In genomic region chr17:35171834-35172233, GRCh38 we compare ENCODE assay signal across 14 cellular contexts. TPM values are rescaled to one million over a fixed set of nuclear protein-coding genes. Genes with fewer than 3 reads are reported as not detected.
DNase-seq lines count a peak whose midpoint lies in the region; ATAC-seq lines count a peak whose summit lies in the region.
"Had no signal": no experiment of that assay in that cellular context is flagged by ENCODE, and none has a peak within 500 bp of the region (broad histone marks: within the 10 kb centered on the region; RNA-seq: fewer than 3 reads in every experiment).

No MANE protein-coding gene starts in this region.

- peak overlapping the region; percentile 47 for H3K27ac ChIP-seq in naive thymus-derived CD4-positive, alpha-beta T cell (ENCODE audit: low read depth, low read length)
- H3K27ac ChIP-seq: adrenal gland, heart right ventricle had no signal

- intact Hi-C loops in activated CD4-positive, alpha-beta T cell treated with anti-CD3 and anti-CD28 coated beads, Interleukin-2, amount 10 ng/mL, durations not matched to agents 24 days and 14 days (cut with micrococcal nuclease), result loop anchor here (1.0 to 5.0 kb wide), 4 partner anchors 70 to 366 kb away; partner anchors contain the start of gene SLFN5
- intact Hi-C loops in naive thymus-derived CD4-positive, alpha-beta T cell (cut with micrococcal nuclease), result loop anchor here (1.0 to 5.0 kb wide), 8 partner anchors 42 to 575 kb away; partner anchors contain the start of gene SLFN11 (in 1 of the 2)

- no peaks in the 10 kb centered on the region for H3K9me3 ChIP-seq in naive thymus-derived CD4-positive, alpha-beta T cell (ENCODE audit: control insufficient read depth in 2 of 3, low read length in 3 of 3)
- H3K9me3 ChIP-seq: adrenal gland, heart right ventricle had no signal

- no peaks in the 10 kb centered on the region for H3K9me3 Mint-ChIP-seq in activated CD4-positive, alpha-beta T cell treated with anti-CD3 and anti-CD28 coated beads, Interleukin-2, amount 10 ng/mL, durations not matched to agents 24 days and 14 days
- H3K9me3 Mint-ChIP-seq in activated naive CD8-positive, alpha-beta T cell treated with anti-CD3 and anti-CD28 coated beads, Interleukin-2, amount 50 U/mL, for 24 hours, result no peaks in the 10 kb centered on the region
- peaks cover 0 to 3% (median 0%) of the 10 kb centered on the region in 11 donors for H3K9me3 Mint-ChIP-seq in naive thymus-derived CD4-positive, alpha-beta T cell
- H3K9me3 Mint-ChIP-seq: type B pancreatic cell had no signal

- CTCF ChIA-PET in naive thymus-derived CD4-positive, alpha-beta T cell (lab: Charles Lee), result interaction anchor here (0.6 to 5.1 kb wide), 3 partner anchors 68 to 366 kb away, joined by 3 to 19 read pairs (median 5); partner anchors contain the start of gene SLFN12L

- peak overlapping the region; percentile 19 for H3K4me3 Mint-ChIP-seq in activated CD4-positive, alpha-beta T cell treated with anti-CD3 and anti-CD28 coated beads, Interleukin-2, amount 10 ng/mL, durations not matched to agents 24 days and 14 days
- H3K4me3 Mint-ChIP-seq in activated naive CD8-positive, alpha-beta T cell treated with anti-CD3 and anti-CD28 coated beads, Interleukin-2, amount 50 U/mL, for 24 hours, result no peak overlapping the region
- peak overlapping the region in 8 of 10 donors; percentile 46 to 79 (median 70) for H3K4me3 Mint-ChIP-seq in naive thymus-derived CD4-positive, alpha-beta T cell
- H3K4me3 Mint-ChIP-seq: type B pancreatic cell had no signal

- peak overlapping the region; percentile 25 for H3K4me3 ChIP-seq in naive thymus-derived CD4-positive, alpha-beta T cell (ENCODE audit: low read length)
- H3K4me3 ChIP-seq: adrenal gland, heart right ventricle, smooth muscle cell had no signal

- H3K36me3 Mint-ChIP-seq in activated CD4-positive, alpha-beta T cell treated with anti-CD3 and anti-CD28 coated beads, Interleukin-2, amount 10 ng/mL, durations not matched to agents 24 days and 14 days (ENCODE audit: low read depth), result no peaks in the 10 kb centered on the region
- H3K36me3 Mint-ChIP-seq in activated naive CD8-positive, alpha-beta T cell treated with anti-CD3 and anti-CD28 coated beads, Interleukin-2, amount 50 U/mL, for 24 hours (ENCODE audit: low read depth), result no peaks in the 10 kb centered on the region
- H3K36me3 Mint-ChIP-seq in naive thymus-derived CD4-positive, alpha-beta T cell, result peaks cover 0 to 4% (median 0%) of the 10 kb centered on the region in 5 donors
- H3K36me3 Mint-ChIP-seq: type B pancreatic cell had no signal

- no peak overlapping the region for H3K27ac Mint-ChIP-seq in activated CD4-positive, alpha-beta T cell treated with anti-CD3 and anti-CD28 coated beads, Interleukin-2, amount 10 ng/mL, durations not matched to agents 24 days and 14 days
- peak overlapping the region; percentile 67 for H3K27ac Mint-ChIP-seq in activated naive CD8-positive, alpha-beta T cell treated with anti-CD3 and anti-CD28 coated beads, Interleukin-2, amount 50 U/mL, for 24 hours
- peak overlapping the region; percentile 65 to 96 (median 89) for H3K27ac Mint-ChIP-seq in naive thymus-derived CD4-positive, alpha-beta T cell
- H3K27ac Mint-ChIP-seq: type B pancreatic cell had no signal

- ATAC-seq in activated naive CD8-positive, alpha-beta T cell treated with anti-CD3 and anti-CD28 coated beads, Interleukin-2, amount 50 U/mL, for 24 hours, result no peak
- peak; percentile 68 for ATAC-seq in naive thymus-derived CD4-positive, alpha-beta T cell
- ATAC-seq in HG02571 (IDR thresholded peaks at IDR 0.05; ENCODE audit: unreplicated experiment) (no peak), HG02840 (IDR thresholded peaks at IDR 0.05; ENCODE audit: low FRiP score, unreplicated experiment) (no peak)

- POLR2A ChIA-PET in naive thymus-derived CD4-positive, alpha-beta T cell (lab: Charles Lee), result interaction anchor here (0.7 to 4.8 kb wide), 8 partner anchors 39 to 408 kb away, joined by 3 to 31 read pairs (median 5); partner anchors contain the start of gene SLFN5

- no peak for DNase-seq in activated CD4-positive, alpha-beta T cell treated with anti-CD3 and anti-CD28 coated beads, Interleukin-2, amount 10 ng/mL, durations not matched to agents 24 days and 14 days
- no peak for DNase-seq in activated CD4-positive, alpha-beta T cell treated with anti-CD3 and anti-CD28 coated beads for 48 hours
- peak; percentile 29 for DNase-seq in LHCN-M2 (ENCODE audit: low read depth)
- DNase-seq in activated naive CD8-positive, alpha-beta T cell treated with anti-CD3 and anti-CD28 coated beads, Interleukin-2, amount 50 U/mL, for 24 hours, result no peak
- DNase-seq in naive thymus-derived CD4-positive, alpha-beta T cell, result peak in 6 of 9 donors; percentile 46 to 71 (median 62)
- DNase-seq in activated gamma-delta T cell treated with Interleukin-2 at 50 U/mL for 16 hours, result no peak
- DNase-seq: heart right ventricle, NCI-H1694 treated with DMSO at 0.1 percent for 48 hours had no signal

- H3K27me3 ChIP-seq in naive thymus-derived CD4-positive, alpha-beta T cell (ENCODE audit: control insufficient read depth in 2 of 2, insufficient read depth in 2 of 2, low read length in 2 of 2), result no peaks in the 10 kb centered on the region
- H3K27me3 ChIP-seq: adrenal gland, heart right ventricle had no signal

- H3K4me1 Mint-ChIP-seq in activated CD4-positive, alpha-beta T cell treated with anti-CD3 and anti-CD28 coated beads, Interleukin-2, amount 10 ng/mL, durations not matched to agents 24 days and 14 days, result peaks cover 31% of the 10 kb centered on the region
- peaks cover 40% of the 10 kb centered on the region for H3K4me1 Mint-ChIP-seq in activated naive CD8-positive, alpha-beta T cell treated with anti-CD3 and anti-CD28 coated beads, Interleukin-2, amount 50 U/mL, for 24 hours
- peaks cover 28 to 63% (median 48%) of the 10 kb centered on the region in 7 donors for H3K4me1 Mint-ChIP-seq in naive thymus-derived CD4-positive, alpha-beta T cell

- peaks cover 20 to 27% of the 10 kb centered on the region in 2 donors for H3K4me1 ChIP-seq in naive thymus-derived CD4-positive, alpha-beta T cell (ENCODE audit: control insufficient read depth in 2 of 2, insufficient read depth in 2 of 2, low read length in 2 of 2)
- H3K4me1 ChIP-seq: adrenal gland had no signal

- H3K27me3 Mint-ChIP-seq in activated CD4-positive, alpha-beta T cell treated with anti-CD3 and anti-CD28 coated beads, Interleukin-2, amount 10 ng/mL, durations not matched to agents 24 days and 14 days, result no peaks in the 10 kb centered on the region
- no peaks in the 10 kb centered on the region for H3K27me3 Mint-ChIP-seq in activated naive CD8-positive, alpha-beta T cell treated with anti-CD3 and anti-CD28 coated beads, Interleukin-2, amount 50 U/mL, for 24 hours
- H3K27me3 Mint-ChIP-seq in naive thymus-derived CD4-positive, alpha-beta T cell, result no peaks in the 10 kb centered on the region

- H3K36me3 ChIP-seq in naive thymus-derived CD4-positive, alpha-beta T cell (ENCODE audit: control insufficient read depth in 2 of 3, insufficient read depth in 3 of 3, low read length in 3 of 3), result no peaks in the 10 kb centered on the region
- H3K36me3 ChIP-seq: adrenal gland had no signal

RNA-seq across cellular contexts. Expression of gene SLC35G3, which starts 22.4 kb away (rescaled TPM):
- 0.09 TPM in 1 of 2 replicates, not detected in the other for total RNA-seq in activated CD4-positive, alpha-beta T cell treated with anti-CD3 and anti-CD28 coated beads, Interleukin-2, amount 10 ng/mL, durations not matched to agents 24 days and 14 days
- total RNA-seq in LHCN-M2 (2014; rRNA removed), result not detected in 2 replicates
- polyA plus RNA-seq in LHCN-M2 (2012), result not detected
- total RNA-seq in naive thymus-derived CD4-positive, alpha-beta T cell, result not detected
- not detected for polyA plus RNA-seq in naive thymus-derived CD4-positive, alpha-beta T cell
- total RNA-seq: adrenal gland, heart right ventricle, left lobe of liver, smooth muscle cell had no signal
- polyA plus RNA-seq: adrenal gland, heart right ventricle, smooth muscle cell had no signal

RNA-seq across cellular contexts. Expression of gene UNC45B, which starts 24.2 kb away (rescaled TPM):
- not detected in 2 replicates for total RNA-seq in activated CD4-positive, alpha-beta T cell treated with anti-CD3 and anti-CD28 coated beads, Interleukin-2, amount 10 ng/mL, durations not matched to agents 24 days and 14 days
- total RNA-seq in LHCN-M2 (2014; rRNA removed), result 0.17 TPM in 1 of 2 replicates, not detected in the other
- polyA plus RNA-seq in LHCN-M2 (2012), result not detected
- under 1 TPM; 0.10 to 0.62 (median 0.29) TPM for total RNA-seq in naive thymus-derived CD4-positive, alpha-beta T cell
- polyA plus RNA-seq in naive thymus-derived CD4-positive, alpha-beta T cell, result under 1 TPM; 0.10 to 0.22 TPM
- total RNA-seq: left lobe of liver, smooth muscle cell had no signal
- polyA plus RNA-seq: smooth muscle cell had no signal

RNA-seq across cellular contexts. Expression of gene NLE1, which starts 29.7 kb away (rescaled TPM):
- total RNA-seq in activated CD4-positive, alpha-beta T cell treated with anti-CD3 and anti-CD28 coated beads, Interleukin-2, amount 10 ng/mL, durations not matched to agents 24 days and 14 days, result 45.3 and 47.9 TPM in 2 replicates
- 22.3 and 27.1 TPM in 2 replicates for total RNA-seq in LHCN-M2 (2014; rRNA removed)
- 12.7 TPM for polyA plus RNA-seq in LHCN-M2 (2012)
- 10 to 100 TPM in 4 of 5 experiments, 1 to 10 TPM in 1; 10.0 to 29.4 (median 21.8) TPM for total RNA-seq in naive thymus-derived CD4-positive, alpha-beta T cell
- 10 to 100 TPM in 1 of 2 donors, 1 to 10 TPM in 1; 6.1 to 10.7 TPM for polyA plus RNA-seq in naive thymus-derived CD4-positive, alpha-beta T cell

RNA-seq across cellular contexts. Expression of gene FNDC8, which starts 50.4 kb away (rescaled TPM):
- total RNA-seq in activated CD4-positive, alpha-beta T cell treated with anti-CD3 and anti-CD28 coated beads, Interleukin-2, amount 10 ng/mL, durations not matched to agents 24 days and 14 days, result not detected in 2 replicates
- total RNA-seq in LHCN-M2 (2014; rRNA removed), result not detected in 2 replicates
- not detected for polyA plus RNA-seq in LHCN-M2 (2012)
- total RNA-seq in naive thymus-derived CD4-positive, alpha-beta T cell, result not detected
- not detected for polyA plus RNA-seq in naive thymus-derived CD4-positive, alpha-beta T cell
- total RNA-seq: adrenal gland, heart right ventricle, left lobe of liver, smooth muscle cell had no signal
- polyA plus RNA-seq: adrenal gland, heart right ventricle, smooth muscle cell had no signal

RNA-seq across cellular contexts. Expression of gene RAD51D, which starts 52.2 kb away (rescaled TPM):
- 32.6 and 35.2 TPM in 2 replicates for total RNA-seq in activated CD4-positive, alpha-beta T cell treated with anti-CD3 and anti-CD28 coated beads, Interleukin-2, amount 10 ng/mL, durations not matched to agents 24 days and 14 days
- total RNA-seq in LHCN-M2 (2014; rRNA removed), result 16.0 and 17.1 TPM in 2 replicates
- 16.2 TPM for polyA plus RNA-seq in LHCN-M2 (2012)
- total RNA-seq in naive thymus-derived CD4-positive, alpha-beta T cell, result 10 to 100 TPM; 15.0 to 34.2 (median 25.4) TPM
- polyA plus RNA-seq in naive thymus-derived CD4-positive, alpha-beta T cell, result 10 to 100 TPM in 1 of 2 donors, 1 to 10 TPM in 1; 7.0 to 17.6 TPM

Comparison
In these comparisons a context has a peak if more than half of its experiments do, and no peak if none do; other contexts are left out.
1. DNase-seq: peak in LHCN-M2 (single experiment) and naive thymus-derived CD4-positive, alpha-beta T cell (6 of 9); none in activated CD4-positive, alpha-beta T cell treated with anti-CD3 and anti-CD28 coated beads, Interleukin-2, amount 10 ng/mL, durations not matched to agents 24 days and 14 days (single experiment), activated CD4-positive, alpha-beta T cell treated with anti-CD3 and anti-CD28 coated beads for 48 hours (single experiment), activated naive CD8-positive, alpha-beta T cell treated with anti-CD3 and anti-CD28 coated beads, Interleukin-2, amount 50 U/mL, for 24 hours (single experiment) and activated gamma-delta T cell treated with Interleukin-2 at 50 U/mL for 16 hours (single experiment).